Comparison of ENCODE assay signal across 9 cellular contexts in the genomic region with DNA sequence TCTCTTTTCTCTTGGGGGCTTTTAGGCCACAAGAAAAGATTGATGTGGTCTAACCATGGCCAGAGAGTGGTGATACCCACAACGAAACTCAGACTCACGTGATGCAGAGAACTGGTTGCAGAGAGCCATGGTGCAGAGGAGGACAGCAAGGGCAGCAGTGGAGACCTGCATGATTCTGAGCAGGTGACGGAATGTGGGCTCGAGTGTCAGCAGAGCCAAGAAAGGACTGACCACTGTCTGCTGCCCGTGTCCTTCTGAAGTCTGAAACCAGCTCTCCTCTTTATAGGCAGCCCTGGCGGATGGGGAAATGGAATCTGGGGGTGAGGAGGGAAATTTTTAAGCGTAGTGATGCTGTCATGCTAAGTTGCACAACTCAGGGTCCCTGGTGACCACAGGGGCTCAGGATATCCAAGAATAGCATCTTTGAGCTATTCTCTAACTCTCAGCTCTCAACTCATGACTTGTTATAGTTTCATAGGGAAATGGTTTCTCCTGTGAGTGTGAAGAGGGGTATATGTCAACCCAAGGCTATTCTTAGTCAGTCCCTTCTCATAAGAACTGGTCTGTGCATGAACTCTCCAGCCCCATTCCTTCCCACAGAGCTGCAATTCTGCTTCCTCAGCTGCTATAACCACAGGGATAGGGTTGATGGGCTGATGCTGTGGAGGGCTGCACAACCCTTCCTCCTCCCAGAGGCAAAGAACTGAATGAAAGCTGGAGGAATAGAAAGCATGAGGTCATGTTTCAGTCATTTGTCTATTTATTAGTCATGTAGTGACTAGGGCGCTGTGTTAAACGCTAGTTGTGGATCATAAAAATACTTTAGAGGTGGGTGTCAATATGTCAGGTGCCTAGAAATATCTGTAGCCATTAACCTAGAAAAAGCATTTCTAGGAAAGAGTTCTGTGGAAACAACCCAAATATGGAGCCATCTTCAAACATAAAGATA. TPM values are rescaled to one million over a fixed set of nuclear protein-coding genes. Genes with fewer than 3 reads are reported as not detected.
DNase-seq lines count a peak whose midpoint lies in the region; ATAC-seq and TF ChIP-seq lines count a peak whose summit lies in the region.
"Had no signal": no experiment of that assay in that cellular context is flagged by ENCODE, and none has a peak within 500 bp of the region (broad histone marks: within the 10 kb centered on the region; RNA-seq: fewer than 3 reads in every experiment).

A gene (minus strand): TSS at position 256 of the 949 bp plus-strand sequence. CDS start 85 bp downstream, at position 171.

- H3K27ac Mint-ChIP-seq in CD8-positive, alpha-beta T cell: peak within 1 kb of the TSS; percentile 58
- H3K27ac Mint-ChIP-seq in activated CD8-positive, alpha-beta T cell treated with anti-CD3 and anti-CD28 coated beads for 36 hours: peak within 1 kb of the TSS; percentile 95

- no peaks in the 10 kb centered on the region for H3K79me2 ChIP-seq in osteoblast (ENCODE audit: insufficient read depth, low read length)

- peaks cover 5% of the 10 kb centered on the region for H3K4me1 ChIP-seq in CD8-positive, alpha-beta T cell (ENCODE audit: insufficient read depth, low read length)
- peaks cover 3% of the 10 kb centered on the region for H3K4me1 ChIP-seq in osteoblast (ENCODE audit: insufficient read depth, low read length)

- peak within 1 kb of the TSS; percentile 3 for H3K27ac ChIP-seq in CD8-positive, alpha-beta T cell (ENCODE audit: low read depth, low read length)
- H3K27ac ChIP-seq in osteoblast (ENCODE audit: low read depth, low read length): no peak within 1 kb of the TSS

- ATAC-seq in CD8-positive, alpha-beta T cell: peak; percentile 49
- ATAC-seq in GM19328 (IDR thresholded peaks at IDR 0.05; ENCODE audit: unreplicated experiment) (peak; percentile 62), HG03139 (IDR thresholded peaks at IDR 0.05; ENCODE audit: unreplicated experiment) (peak; percentile 59)
- peak; percentile 70 for ATAC-seq in activated CD8-positive, alpha-beta T cell treated with anti-CD3 and anti-CD28 coated beads for 36 hours

- no peak within 1 kb of the TSS for H3K4me3 ChIP-seq in CD8-positive, alpha-beta T cell (ENCODE audit: low read depth, low read length)
- H3K4me3 ChIP-seq in osteoblast (ENCODE audit: insufficient read depth, low read length): no peak within 1 kb of the TSS

- CTCF ChIA-PET in CD8-positive, alpha-beta T cell (lab: Charles Lee): interaction anchor here (1.1 kb wide), 1 partner anchor 27 kb away, joined by 3 read pairs; no protein-coding TSS in a partner anchor
- CTCF ChIA-PET in activated CD8-positive, alpha-beta T cell treated with anti-CD3 and anti-CD28 coated beads for 36 hours (lab: Charles Lee): interaction anchor here (1.2 to 3.0 kb wide), 3 partner anchors 17 to 114 kb away, joined by 5 to 32 read pairs (median 5); no protein-coding TSS in a partner anchor

- no peak within 1 kb of the TSS for H2AFZ ChIP-seq in osteoblast (ENCODE audit: low read length)

- H3K36me3 ChIP-seq in CD8-positive, alpha-beta T cell (ENCODE audit: insufficient read depth, low read length): no peaks in the 10 kb centered on the region
- H3K36me3 ChIP-seq in osteoblast (ENCODE audit: insufficient read depth, low read length): no peaks in the 10 kb centered on the region

- H3K27me3 ChIP-seq in CD8-positive, alpha-beta T cell (ENCODE audit: insufficient read depth, low read length): no peaks in the 10 kb centered on the region
- no peaks in the 10 kb centered on the region for H3K27me3 ChIP-seq in osteoblast (ENCODE audit: insufficient read depth, low read length)

- intact Hi-C loops in CD8-positive, alpha-beta T cell (cut with DNase I, micrococcal nuclease): no loop called here
- intact Hi-C loops in activated CD8-positive, alpha-beta T cell treated with anti-CD3 and anti-CD28 coated beads for 36 hours (cut with micrococcal nuclease): loop anchor here (10.0 kb wide), 2 partner anchors 105 to 195 kb away; a partner anchor contains a TSS

- peaks cover 9% of the 10 kb centered on the region for H3K27me3 Mint-ChIP-seq in CD8-positive, alpha-beta T cell (ENCODE audit: low read depth)
- peaks cover 6% of the 10 kb centered on the region for H3K27me3 Mint-ChIP-seq in activated CD8-positive, alpha-beta T cell treated with anti-CD3 and anti-CD28 coated beads for 36 hours

- H3K9me3 Mint-ChIP-seq in CD8-positive, alpha-beta T cell: no peaks in the 10 kb centered on the region
- no peaks in the 10 kb centered on the region for H3K9me3 Mint-ChIP-seq in activated CD8-positive, alpha-beta T cell treated with anti-CD3 and anti-CD28 coated beads for 36 hours

- peak in 2 of 7 experiments; percentile 25 to 35 for DNase-seq in CD8-positive, alpha-beta T cell
- peak; percentile 80 for DNase-seq in activated CD8-positive, alpha-beta T cell treated with anti-CD3 and anti-CD28 coated beads for 36 hours
- DNase-seq in osteoblast (ENCODE audit: insufficient read length, low spot score, missing footprints) (no peak), NCI-H510A (lab: John Stamatoyannopoulos, UW) (no peak), DMS 273 treated with DMSO at 0.1 percent for 48 hours (lab: John Stamatoyannopoulos, UW) (no peak), COLO668 (lab: John Stamatoyannopoulos, UW; ENCODE audit: unreplicated experiment) (no peak)

- H4K20me1 ChIP-seq in osteoblast (ENCODE audit: insufficient read depth, low read length): no peaks in the 10 kb centered on the region

- peaks cover 42% of the 10 kb centered on the region for H3K4me1 Mint-ChIP-seq in CD8-positive, alpha-beta T cell (ENCODE audit: low read depth)
- peaks cover 66% of the 10 kb centered on the region for H3K4me1 Mint-ChIP-seq in activated CD8-positive, alpha-beta T cell treated with anti-CD3 and anti-CD28 coated beads for 36 hours (ENCODE audit: low read depth)

- H3K36me3 Mint-ChIP-seq in CD8-positive, alpha-beta T cell: no peaks in the 10 kb centered on the region
- peaks cover 7% of the 10 kb centered on the region for H3K36me3 Mint-ChIP-seq in activated CD8-positive, alpha-beta T cell treated with anti-CD3 and anti-CD28 coated beads for 36 hours (ENCODE audit: low read depth)

- TF ChIP-seq CTCF in CD8-positive, alpha-beta T cell (IDR thresholded peaks at IDR 0.05): no peak
- TF ChIP-seq CTCF in activated CD8-positive, alpha-beta T cell treated with anti-CD3 and anti-CD28 coated beads for 36 hours (IDR thresholded peaks at IDR 0.05): no peak
- no peak for TF ChIP-seq CTCF in osteoblast (IDR thresholded peaks at IDR 0.05; ENCODE audit: extremely low read depth, low read depth, low read length)

- H3K9me3 ChIP-seq in CD8-positive, alpha-beta T cell (ENCODE audit: low read length): no peaks in the 10 kb centered on the region
- H3K9me3 ChIP-seq in osteoblast (ENCODE audit: low read depth, low read length): no peaks in the 10 kb centered on the region

- H3K4me3 Mint-ChIP-seq in CD8-positive, alpha-beta T cell: peak within 1 kb of the TSS; percentile 37
- H3K4me3 Mint-ChIP-seq in activated CD8-positive, alpha-beta T cell treated with anti-CD3 and anti-CD28 coated beads for 36 hours: peak within 1 kb of the TSS; percentile 70

- POLR2A ChIA-PET in CD8-positive, alpha-beta T cell (lab: Charles Lee): no interaction called here
- POLR2A ChIA-PET in activated CD8-positive, alpha-beta T cell treated with anti-CD3 and anti-CD28 coated beads for 36 hours (lab: Charles Lee): interaction anchor here (0.6 to 5.7 kb wide), 10 partner anchors 12 to 210 kb away, joined by 3 to 64 read pairs (median 6); a partner anchor contains a TSS

- H3K4me2 ChIP-seq in osteoblast (ENCODE audit: insufficient read depth, low read length): peak within 1 kb of the TSS; percentile 20

RNA-seq across cellular contexts. Expression of the gene that starts here (rescaled TPM):
- total RNA-seq in CD8-positive, alpha-beta T cell: 1 to 10 TPM; 7.1 to 8.1 TPM
- total RNA-seq in activated CD8-positive, alpha-beta T cell treated with anti-CD3 and anti-CD28 coated beads for 36 hours: 100 to 1,000 TPM; 230 to 253 TPM
- total RNA-seq in osteoblast: 0.29 and 0.36 TPM in 2 replicates
- total RNA-seq: renal cortical epithelial cell had no signal

Comparison
In these comparisons a context has a peak if more than half of its experiments do, and no peak if none do; other contexts are left out.
1. RNA of the gene that starts here (total RNA-seq): 230 to 253 TPM in activated CD8-positive, alpha-beta T cell treated with anti-CD3 and anti-CD28 coated beads for 36 hours; 7.1 to 8.1 TPM in CD8-positive, alpha-beta T cell and 0.29 to 0.36 TPM in osteoblast; every median in the first group is over 10 times any median in the second.
2. Peak in every context shown above with its lines, with median percentiles within 50 percentile points of each other: ATAC-seq.